20 cellular contexts compared by ENCODE assay signal in genomic region chr4:185892165-185892564, GRCh38.
DNase-seq lines count a peak whose midpoint lies in the region; ATAC-seq and TF ChIP-seq lines count a peak whose summit lies in the region.
"Had no signal": no experiment of that assay in that cellular context is flagged by ENCODE, and none has a peak within 500 bp of the region (broad histone marks: within the 10 kb centered on the region; RNA-seq: fewer than 3 reads in every experiment).

No MANE protein-coding gene starts in this region.

- no peaks in the 10 kb centered on the region for H3K4me1 ChIP-seq in RWPE2 (ENCODE audit: insufficient read depth, poor library complexity, severe bottlenecking)
- no peaks in the 10 kb centered on the region for H3K4me1 ChIP-seq in osteoblast (ENCODE audit: insufficient read depth, low read length)

- no peaks in the 10 kb centered on the region for H3K27me3 ChIP-seq in RWPE2 (ENCODE audit: insufficient read depth, poor library complexity, severe bottlenecking)
- no peaks in the 10 kb centered on the region for H3K27me3 ChIP-seq in osteoblast (ENCODE audit: insufficient read depth, low read length)

- no peaks in the 10 kb centered on the region for H3K9me3 Mint-ChIP-seq in activated naive CD4-positive, alpha-beta T cell treated with anti-CD3 and anti-CD28 coated beads, Interleukin-2, amount 10 ng/mL, durations not matched to agents 7 days and 5 days

- H4K20me1 ChIP-seq in osteoblast (ENCODE audit: insufficient read depth, low read length): no peaks in the 10 kb centered on the region

- no peaks in the 10 kb centered on the region for H3K36me3 Mint-ChIP-seq in activated naive CD4-positive, alpha-beta T cell treated with anti-CD3 and anti-CD28 coated beads, Interleukin-2, amount 10 ng/mL, durations not matched to agents 7 days and 5 days
- H3K36me3 Mint-ChIP-seq: CD4-positive, alpha-beta memory T cell had no signal

- no peaks in the 10 kb centered on the region for H3K79me2 ChIP-seq in osteoblast (ENCODE audit: insufficient read depth, low read length)

- peak; percentile 18 for DNase-seq in Caki2 (ENCODE audit: low read depth)
- no peak for DNase-seq in RWPE2 (ENCODE audit: low spot score)
- DNase-seq in epithelial cell of proximal tubule (ENCODE audit: low read depth): no peak
- DNase-seq in osteoblast (ENCODE audit: insufficient read length, low spot score, missing footprints): no peak
- DNase-seq in SKM-1 treated with dmso at 0.1 percent for 144 hours (lab: John Stamatoyannopoulos, UW; ENCODE audit: unreplicated experiment): no peak
- no peak for DNase-seq in activated naive CD4-positive, alpha-beta T cell treated with anti-CD3 and anti-CD28 coated beads, Interleukin-2, amount 10 ng/mL, durations not matched to agents 7 days and 5 days
- DNase-seq in SW480 (ENCODE audit: low spot score): no peak
- DNase-seq: CD4-positive, alpha-beta memory T cell; DMS79 treated with DMSO at 0.1 percent for 48 hours; H7; IMR-90; MM.1S; NCI-H1092; NCI-H1436 treated with DMSO at 0.1 percent for 48 hours; NCI-H2029; PC-3; RPMI8226; SIG-M5 had no signal

- peaks cover 12% of the 10 kb centered on the region for H3K27me3 Mint-ChIP-seq in activated naive CD4-positive, alpha-beta T cell treated with anti-CD3 and anti-CD28 coated beads, Interleukin-2, amount 10 ng/mL, durations not matched to agents 7 days and 5 days

- H3K4me2 ChIP-seq in osteoblast (ENCODE audit: insufficient read depth, low read length): no peak overlapping the region

- ATAC-seq in RWPE2 (ENCODE audit: low read depth): no peak
- ATAC-seq in HG02870 (IDR thresholded peaks at IDR 0.05; ENCODE audit: unreplicated experiment): no peak
- ATAC-seq: PC-3 had no signal

- no peaks in the 10 kb centered on the region for H3K9me3 ChIP-seq in RWPE2 (ENCODE audit: severe bottlenecking)
- no peaks in the 10 kb centered on the region for H3K9me3 ChIP-seq in osteoblast (ENCODE audit: low read depth, low read length)

- no peaks in the 10 kb centered on the region for H3K36me3 ChIP-seq in RWPE2 (ENCODE audit: low read depth)
- H3K36me3 ChIP-seq in osteoblast (ENCODE audit: insufficient read depth, low read length): no peaks in the 10 kb centered on the region

- H2AFZ ChIP-seq in osteoblast (ENCODE audit: low read length): no peak overlapping the region

- no peak overlapping the region for H3K27ac Mint-ChIP-seq in activated naive CD4-positive, alpha-beta T cell treated with anti-CD3 and anti-CD28 coated beads, Interleukin-2, amount 10 ng/mL, durations not matched to agents 7 days and 5 days
- H3K27ac Mint-ChIP-seq: CD4-positive, alpha-beta memory T cell had no signal

- H3K27ac ChIP-seq in RWPE2 (ENCODE audit: poor library complexity, severe bottlenecking) (no peak overlapping the region), osteoblast (ENCODE audit: low read depth, low read length) (no peak overlapping the region)
- H3K27ac ChIP-seq: HL-60 had no signal

- in situ Hi-C loops in Caki2 (cut with HindIII; ENCODE audit: low pct_unique_long_range_greater_than_20kb, low sequenced_read_pairs): no loop called here

- H3K4me3 ChIP-seq in RWPE2 (ENCODE audit: severe bottlenecking) (no peak overlapping the region), epithelial cell of proximal tubule (ENCODE audit: low read depth, low read length) (no peak overlapping the region), osteoblast (ENCODE audit: insufficient read depth, low read length) (no peak overlapping the region)

- no peaks in the 10 kb centered on the region for H3K4me1 Mint-ChIP-seq in activated naive CD4-positive, alpha-beta T cell treated with anti-CD3 and anti-CD28 coated beads, Interleukin-2, amount 10 ng/mL, durations not matched to agents 7 days and 5 days
- H3K4me1 Mint-ChIP-seq: CD4-positive, alpha-beta memory T cell had no signal

- CTCF ChIA-PET in activated naive CD4-positive, alpha-beta T cell treated with anti-CD3 and anti-CD28 coated beads, Interleukin-2, amount 10 ng/mL, durations not matched to agents 7 days and 5 days (lab: Charles Lee): no interaction called here

- TF ChIP-seq CTCF in RWPE2 (IDR thresholded peaks at IDR 0.05; ENCODE audit: poor library complexity, severe bottlenecking) (peak; percentile 9), epithelial cell of proximal tubule (conservative IDR thresholded peaks at IDR 0.05; ENCODE audit: low read depth, low read length) (peak; percentile 26), osteoblast (IDR thresholded peaks at IDR 0.05; ENCODE audit: extremely low read depth, low read depth, low read length) (peak; percentile 32)

- no peak overlapping the region for H3K4me3 Mint-ChIP-seq in activated naive CD4-positive, alpha-beta T cell treated with anti-CD3 and anti-CD28 coated beads, Interleukin-2, amount 10 ng/mL, durations not matched to agents 7 days and 5 days
- H3K4me3 Mint-ChIP-seq: CD4-positive, alpha-beta memory T cell had no signal
